Comparison of ENCODE assay signal across 8 cellular contexts in the genomic region with DNA sequence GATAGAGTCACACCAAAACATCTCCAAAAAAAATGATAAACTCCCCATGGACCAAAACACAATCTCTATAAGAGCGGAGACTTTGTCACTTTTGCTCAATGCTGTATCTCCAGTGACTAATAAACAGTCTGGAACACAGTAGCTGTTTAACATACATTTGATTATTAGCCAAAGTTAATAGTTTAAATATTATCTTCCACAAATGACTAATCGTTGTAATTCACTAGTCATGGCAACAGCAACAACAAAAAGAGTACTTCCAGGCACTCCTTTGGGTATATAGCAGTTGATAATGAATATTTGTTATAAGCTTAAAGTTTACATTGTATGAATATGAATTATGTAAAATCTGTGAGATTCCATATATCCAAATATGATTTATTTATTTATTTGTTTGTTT.
DNase-seq lines count a peak whose midpoint lies in the region; ATAC-seq, FAIRE-seq and TF ChIP-seq lines count a peak whose summit lies in the region.
"Not testable (repeated sequence)": the region's sequence is repeated elsewhere in the genome, so short reads cannot be mapped to it uniquely, and the experiment has no call there.

No MANE protein-coding gene starts in this region.

- not testable (repeated sequence) for H3K9me2 ChIP-seq in GM23338 (ENCODE audit: insufficient read depth)

- H3K27ac Mint-ChIP-seq in GM23338, result peak overlapping the region; percentile 44; the same call in 1 of the 2 replicates

- ATAC-seq in GM23338, result not testable (repeated sequence)

- H3K4me3 ChIP-seq in GM23338; astrocyte of the spinal cord (ENCODE audit: low read depth, low read length); fibroblast of mammary gland (ENCODE audit: control insufficient read depth, low read depth, low read length): not testable (repeated sequence)

- peak; percentile 6 for DNase-seq in Caki2 (ENCODE audit: low read depth)
- DNase-seq in GM23338 (ENCODE audit: low spot score), result not testable (repeated sequence)
- peak; percentile 6 for DNase-seq in astrocyte of the spinal cord (ENCODE audit: low read depth, low spot score)
- peak; percentile 23 for DNase-seq in fibroblast of mammary gland (ENCODE audit: low read depth)
- peak; percentile 23 for DNase-seq in iris pigment epithelial cell (ENCODE audit: low read depth)
- DNase-seq in kidney glomerular epithelial cell (lab: John Stamatoyannopoulos, UW), result peak; percentile 66
- DNase-seq in renal cortical epithelial cell (ENCODE audit: low read depth), result peak; percentile 94

- H3K36me3 ChIP-seq in GM23338 (ENCODE audit: insufficient read depth), result not testable (repeated sequence)

- in situ Hi-C loops in Caki2 (cut with HindIII; ENCODE audit: low pct_unique_long_range_greater_than_20kb, low sequenced_read_pairs); astrocyte of the spinal cord (cut with HindIII; ENCODE audit: low sequenced_read_pairs): not testable (repeated sequence)

- H3K36me3 Mint-ChIP-seq in GM23338 (ENCODE audit: low read depth), result not testable (repeated sequence)

- not testable (repeated sequence) for H3K4me3 Mint-ChIP-seq in GM23338

- not testable (repeated sequence) for H3K27ac ChIP-seq in GM23338 (ENCODE audit: low read depth)

- not testable (repeated sequence) for H3K9me3 Mint-ChIP-seq in GM23338

- not testable (repeated sequence) for H3K27me3 Mint-ChIP-seq in GM23338 (ENCODE audit: insufficient read depth, low read depth, poor library complexity)

- not testable (repeated sequence) for H3K79me2 ChIP-seq in GM23338 (replicated peaks; ENCODE audit: insufficient read depth)

- TF ChIP-seq CTCF in GM23338 (conservative IDR thresholded peaks at IDR 0.05; ENCODE audit: low read depth in 2 of 2); astrocyte of the spinal cord (IDR thresholded peaks at IDR 0.05; ENCODE audit: low read depth, low read length); fibroblast of mammary gland (conservative IDR thresholded peaks at IDR 0.05; ENCODE audit: control insufficient read depth, insufficient read depth, low read depth, low read length): not testable (repeated sequence)

- H3F3A ChIP-seq in GM23338 (replicated peaks; ENCODE audit: low read depth), result not testable (repeated sequence)

- H3K4me1 ChIP-seq in GM23338 (ENCODE audit: insufficient read depth), result not testable (repeated sequence)

- peak; percentile 90 for FAIRE-seq in colon (lab: Jason Lieb, UNC)

- H3K4me2 ChIP-seq in GM23338, result not testable (repeated sequence)

- not testable (repeated sequence) for H2AFZ ChIP-seq in GM23338

- H3K27me3 ChIP-seq in GM23338 (ENCODE audit: insufficient read depth), result not testable (repeated sequence)

- H3K4me1 Mint-ChIP-seq in GM23338, result not testable (repeated sequence)

- H4K20me1 ChIP-seq in GM23338 (replicated peaks; ENCODE audit: insufficient read depth), result not testable (repeated sequence)
